12 cellular contexts compared by ENCODE assay signal in the genomic region with DNA sequence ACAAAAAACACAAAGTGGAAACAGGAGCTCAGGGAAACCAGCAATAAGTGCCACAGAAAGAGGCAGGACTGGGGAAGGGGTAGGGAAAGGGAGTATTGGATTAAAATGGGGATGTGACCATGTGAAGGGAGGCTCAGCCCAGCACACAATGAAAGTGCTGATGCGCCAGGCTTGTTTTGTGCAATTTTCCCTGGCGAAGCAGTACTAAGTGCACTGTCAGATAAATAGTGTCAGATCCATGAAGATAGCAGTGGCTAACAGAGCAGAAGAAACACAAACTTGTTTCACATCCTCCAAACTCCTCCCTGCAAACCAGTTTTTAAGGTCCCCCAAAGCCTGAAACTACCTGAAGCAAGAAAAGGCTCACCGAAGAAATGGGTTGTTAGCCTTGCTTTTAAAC. TPM values are rescaled to one million over a fixed set of nuclear protein-coding genes. Genes with fewer than 3 reads are reported as not detected.
DNase-seq lines count a peak whose midpoint lies in the region; ATAC-seq and TF ChIP-seq lines count a peak whose summit lies in the region.
"Had no signal": no experiment of that assay in that cellular context is flagged by ENCODE, and none has a peak within 500 bp of the region (broad histone marks: within the 10 kb centered on the region; RNA-seq: fewer than 3 reads in every experiment).

No MANE protein-coding gene starts in this region.

- TF ChIP-seq CTCF in H9 (conservative IDR thresholded peaks at IDR 0.05) (no peak), uterus (IDR thresholded peaks at IDR 0.05) (no peak)

- DNase-seq in H9 (no peak), OCI-M1 (lab: John Stamatoyannopoulos, UW) (peak; percentile 30), left ventricle myocardium superior (no peak), sciatic nerve (ENCODE audit: low spot score) (no peak), NCI-H146 (lab: John Stamatoyannopoulos, UW) (no peak), uterus (no peak)
- no peak for DNase-seq in NK-92 treated with Interleukin-12 subunit alpha and Interleukin-12 subunit beta, amount 100 ng/mL, for 24 hours (lab: John Stamatoyannopoulos, UW)
- DNase-seq: GM23248, NCI-H1092, posterior cingulate gyrus had no signal

- intact Hi-C loops in left ventricle myocardium superior (cut with micrococcal nuclease) = no loop called here
- intact Hi-C loops in sciatic nerve (cut with DNase I) = no loop called here
- intact Hi-C loops in uterus (cut with DNase I; ENCODE audit: low total_unique reads) = no loop called here

- no peak overlapping the region for H3K56ac ChIP-seq in H9 (ENCODE audit: insufficient read length, low read depth, low read length)

- peaks cover 22 to 36% of the 10 kb centered on the region in 2 experiments for H3K4me1 Mint-ChIP-seq in H9

- H3K4me2 ChIP-seq in H9 (ENCODE audit: insufficient read depth, insufficient read length, low read length) = no peak overlapping the region

- no peak overlapping the region for H3K4ac ChIP-seq in H9 (ENCODE audit: low read depth, low read length)

- ATAC-seq in left ventricle myocardium superior (peak; percentile 60), sciatic nerve (peak; percentile 75), GM19467 (IDR thresholded peaks at IDR 0.05; ENCODE audit: unreplicated experiment) (no peak)

- H2AK5ac ChIP-seq in H9 (ENCODE audit: insufficient read length, low read length) = no peak overlapping the region

- H3K36me3 ChIP-seq in uterus = no peaks in the 10 kb centered on the region

- H3K9me3 ChIP-seq in H9 (ENCODE audit: control insufficient read depth, low read depth, low read length) (no peaks in the 10 kb centered on the region), uterus (no peaks in the 10 kb centered on the region)

- peaks cover 10% of the 10 kb centered on the region for H3K79me1 ChIP-seq in H9 (ENCODE audit: insufficient read depth, low read depth, low read length, poor library complexity, severe bottlenecking)

- no peak overlapping the region for H3K4me3 Mint-ChIP-seq in H9

- H4K20me1 ChIP-seq in H9 (ENCODE audit: control insufficient read depth, insufficient read depth, insufficient read length) = no peaks in the 10 kb centered on the region

- H3K23me2 ChIP-seq in H9 (ENCODE audit: insufficient read length, low read depth, low read length, poor library complexity, severe bottlenecking) = no peaks in the 10 kb centered on the region

- no peak overlapping the region for H2AFZ ChIP-seq in H9 (ENCODE audit: low read length)
- H2AFZ ChIP-seq: GM23248 had no signal

- no peak overlapping the region for H2BK15ac ChIP-seq in H9 (ENCODE audit: low read depth, low read length)

- peaks cover 27% of the 10 kb centered on the region for H3K79me2 ChIP-seq in H9 (ENCODE audit: insufficient read depth, low read length)

- peak overlapping the region; percentile 28 to 89 (median 59); a peak in 4 of 7 replicates for H3K27ac Mint-ChIP-seq in H9

- H3K36me3 Mint-ChIP-seq in H9 (ENCODE audit: insufficient read depth in 1 of 3, low read depth in 3 of 3) = peaks cover 0 to 8% (median 4%) of the 10 kb centered on the region in 3 experiments; a peak in 3 of 7 replicates

- H4K91ac ChIP-seq in H9 (ENCODE audit: insufficient read length, low read depth, low read length) = no peak overlapping the region

- no peak overlapping the region for H2BK5ac ChIP-seq in H9 (ENCODE audit: insufficient read length, low read length)

- H3K4me3 ChIP-seq in uterus = no peak overlapping the region
- H3K4me3 ChIP-seq: GM23248 had no signal

- H3K27me3 Mint-ChIP-seq in H9 (ENCODE audit: low read depth) = no peaks in the 10 kb centered on the region

- no peak overlapping the region for H2BK12ac ChIP-seq in H9 (ENCODE audit: insufficient read length, low read depth, low read length)

- H3K18ac ChIP-seq in H9 (ENCODE audit: insufficient read length, low read depth, low read length) = no peak overlapping the region

- TF ChIP-seq POLR2A in uterus (IDR thresholded peaks at IDR 0.05) = no peak

- H3K14ac ChIP-seq in H9 (ENCODE audit: insufficient read depth, low read length) = no peak overlapping the region; the same call in 1 of the 2 replicates

- no peaks in the 10 kb centered on the region for H3K9me3 Mint-ChIP-seq in H9

- peaks cover 3% of the 10 kb centered on the region; the same call in 1 of the 2 replicates for H3K4me1 ChIP-seq in H9 (ENCODE audit: insufficient read depth, low read length)
- no peaks in the 10 kb centered on the region for H3K4me1 ChIP-seq in uterus

- WGBS in H9 (ENCODE audit: extremely low coverage, insufficient read length, low lambda C conversion rate) = no CpG with 5 or more reads among the region's 3 CpGs

- no peak overlapping the region for H3K9ac ChIP-seq in H9 (ENCODE audit: extremely low read depth, insufficient read length, low read length)
- H3K9ac ChIP-seq: GM23248 had no signal

- no peak overlapping the region for H2BK20ac ChIP-seq in H9 (ENCODE audit: low read depth, low read length, poor library complexity, severe bottlenecking)

- no peak overlapping the region for H4K5ac ChIP-seq in H9 (ENCODE audit: insufficient read length, low read depth, low read length)

- H3K27me3 ChIP-seq in H9 (ENCODE audit: insufficient read depth, low read length) = no peaks in the 10 kb centered on the region
- H3K27me3 ChIP-seq in uterus = no peaks in the 10 kb centered on the region

- H3K27ac ChIP-seq in H9 (ENCODE audit: insufficient read length, low read depth, low read length) = no peak overlapping the region
- H3K27ac ChIP-seq in uterus = no peak overlapping the region
- H3K27ac ChIP-seq: GM23248 had no signal

- no peak overlapping the region for H3K23ac ChIP-seq in H9 (ENCODE audit: insufficient read length, low read depth, low read length)

- no peak overlapping the region for H3T11ph ChIP-seq in H9 (ENCODE audit: low read length)

- H4K8ac ChIP-seq in H9 (replicated peaks; ENCODE audit: insufficient read length, low read depth, low read length) = no peak overlapping the region

- H2BK120ac ChIP-seq in H9 (ENCODE audit: low read depth, low read length, poor library complexity, severe bottlenecking) = no peak overlapping the region

RNA-seq across cellular contexts. Expression of a gene that starts 50.7 kb away (rescaled TPM):
- total RNA-seq in H9 (2021) (0.48 TPM in 1 of 2 replicates, not detected in the other), left ventricle myocardium superior (6.3 TPM), sciatic nerve (4.9 TPM), uterus (under 1 TPM in 1 of 4 donors, not detected in 3; 0.41 TPM)
- total RNA-seq: RPMI7951 had no signal

RNA-seq across cellular contexts. Expression of a gene that starts 53.3 kb away (rescaled TPM):
- 211 and 217 TPM in 2 replicates for total RNA-seq in H9 (2021)
- 97.3 TPM for total RNA-seq in left ventricle myocardium superior
- 113 TPM for total RNA-seq in sciatic nerve
- 100 to 1,000 TPM in 3 of 4 donors, 10 to 100 TPM in 1; 51.2 to 138 (median 121) TPM for total RNA-seq in uterus
